1 cellular context compared by ENCODE assay signal in genomic region chrX:108132034-108132433, GRCh38.
TF ChIP-seq lines count a peak whose summit lies in the region.

No MANE protein-coding gene starts in this region.

TF ChIP-seq in K562, 482 proteins besides CTCF, POLR2A, EP300 and RAD21:
- TF ChIP-seq ZNF696 (CRISPR knock-in tag; conservative IDR thresholded peaks at IDR 0.05) (no peak), ZFPM2 (CRISPR knock-in tag; IDR thresholded peaks at IDR 0.05) (no peak), ZNF224 (CRISPR knock-in tag; IDR thresholded peaks at IDR 0.05) (no peak), NFIC (IDR thresholded peaks at IDR 0.05) (peak; percentile 69)
